Comparison of ENCODE assay signal across 2 cellular contexts in the genomic region with DNA sequence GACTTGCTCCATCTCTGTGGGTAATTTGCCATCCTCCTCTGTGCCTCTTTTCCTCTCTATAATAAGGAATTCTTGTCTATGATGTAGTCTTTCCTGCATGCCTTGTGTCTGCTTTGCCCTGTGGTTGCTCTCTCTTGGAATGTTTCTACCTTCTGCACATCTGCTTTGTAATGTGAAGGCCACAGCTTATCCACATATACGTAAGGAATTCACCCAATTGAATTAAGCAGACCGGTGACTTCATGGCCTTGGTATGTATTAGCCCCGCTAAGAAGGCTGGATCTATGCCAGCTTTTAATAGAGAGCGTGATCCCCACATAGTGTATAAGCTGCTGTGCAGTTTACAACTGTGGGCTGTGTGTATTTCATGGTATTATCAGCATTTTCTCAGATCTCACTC.
TF ChIP-seq lines count a peak whose summit lies in the region.

No MANE protein-coding gene starts in this region.

TF ChIP-seq in HCT116, 20 proteins besides CTCF, POLR2A, EP300 and RAD21 (continued from another document):
- TF ChIP-seq EGR1 (IDR thresholded peaks at IDR 0.05; ENCODE audit: low read depth): no peak
- TF ChIP-seq SRF (IDR thresholded peaks at IDR 0.05; ENCODE audit: low read depth): no peak
- TF ChIP-seq ZNF274 (IDR thresholded peaks at IDR 0.05; ENCODE audit: low read depth, low read length): no peak
- no peak for TF ChIP-seq CEBPB (IDR thresholded peaks at IDR 0.05; ENCODE audit: low read depth)
- no peak for TF ChIP-seq TCF7L2 (IDR thresholded peaks at IDR 0.05; ENCODE audit: borderline replicate concordance, extremely low read depth, insufficient read depth, insufficient read length)
- TF ChIP-seq POLR2AphosphoS5 (IDR thresholded peaks at IDR 0.05; ENCODE audit: low read depth, low read length): no peak
- TF ChIP-seq, protein P1, sequence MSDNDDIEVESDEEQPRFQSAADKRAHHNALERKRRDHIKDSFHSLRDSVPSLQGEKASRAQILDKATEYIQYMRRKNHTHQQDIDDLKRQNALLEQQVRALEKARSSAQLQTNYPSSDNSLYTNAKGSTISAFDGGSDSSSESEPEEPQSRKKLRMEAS (IDR thresholded peaks at IDR 0.05): no peak
- TF ChIP-seq, protein P2, sequence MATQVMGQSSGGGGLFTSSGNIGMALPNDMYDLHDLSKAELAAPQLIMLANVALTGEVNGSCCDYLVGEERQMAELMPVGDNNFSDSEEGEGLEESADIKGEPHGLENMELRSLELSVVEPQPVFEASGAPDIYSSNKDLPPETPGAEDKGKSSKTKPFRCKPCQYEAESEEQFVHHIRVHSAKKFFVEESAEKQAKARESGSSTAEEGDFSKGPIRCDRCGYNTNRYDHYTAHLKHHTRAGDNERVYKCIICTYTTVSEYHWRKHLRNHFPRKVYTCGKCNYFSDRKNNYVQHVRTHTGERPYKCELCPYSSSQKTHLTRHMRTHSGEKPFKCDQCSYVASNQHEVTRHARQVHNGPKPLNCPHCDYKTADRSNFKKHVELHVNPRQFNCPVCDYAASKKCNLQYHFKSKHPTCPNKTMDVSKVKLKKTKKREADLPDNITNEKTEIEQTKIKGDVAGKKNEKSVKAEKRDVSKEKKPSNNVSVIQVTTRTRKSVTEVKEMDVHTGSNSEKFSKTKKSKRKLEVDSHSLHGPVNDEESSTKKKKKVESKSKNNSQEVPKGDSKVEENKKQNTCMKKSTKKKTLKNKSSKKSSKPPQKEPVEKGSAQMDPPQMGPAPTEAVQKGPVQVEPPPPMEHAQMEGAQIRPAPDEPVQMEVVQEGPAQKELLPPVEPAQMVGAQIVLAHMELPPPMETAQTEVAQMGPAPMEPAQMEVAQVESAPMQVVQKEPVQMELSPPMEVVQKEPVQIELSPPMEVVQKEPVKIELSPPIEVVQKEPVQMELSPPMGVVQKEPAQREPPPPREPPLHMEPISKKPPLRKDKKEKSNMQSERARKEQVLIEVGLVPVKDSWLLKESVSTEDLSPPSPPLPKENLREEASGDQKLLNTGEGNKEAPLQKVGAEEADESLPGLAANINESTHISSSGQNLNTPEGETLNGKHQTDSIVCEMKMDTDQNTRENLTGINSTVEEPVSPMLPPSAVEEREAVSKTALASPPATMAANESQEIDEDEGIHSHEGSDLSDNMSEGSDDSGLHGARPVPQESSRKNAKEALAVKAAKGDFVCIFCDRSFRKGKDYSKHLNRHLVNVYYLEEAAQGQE (IDR thresholded peaks at IDR 0.05; ENCODE audit: low read depth): no peak
- no peak for TF ChIP-seq ELF1 (IDR thresholded peaks at IDR 0.05; ENCODE audit: borderline replicate concordance, low read depth)
- no peak for TF ChIP-seq EZH2phosphoT487 (IDR thresholded peaks at IDR 0.05; ENCODE audit: borderline replicate concordance)
- no peak for TF ChIP-seq ZFX (IDR thresholded peaks at IDR 0.05)
- TF ChIP-seq YY1 (IDR thresholded peaks at IDR 0.05; ENCODE audit: extremely low read depth, insufficient replicate concordance, low read depth, low read length): no peak
- TF ChIP-seq, protein P3, sequence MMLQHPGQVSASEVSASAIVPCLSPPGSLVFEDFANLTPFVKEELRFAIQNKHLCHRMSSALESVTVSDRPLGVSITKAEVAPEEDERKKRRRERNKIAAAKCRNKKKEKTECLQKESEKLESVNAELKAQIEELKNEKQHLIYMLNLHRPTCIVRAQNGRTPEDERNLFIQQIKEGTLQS (IDR thresholded peaks at IDR 0.05): no peak
TF ChIP-seq in HCT116: peak in this region for 0.

TF ChIP-seq in SK-N-SH treated with all-trans-retinoic acid at 6 μM for 48 hours, 23 proteins besides CTCF, POLR2A, EP300 and RAD21 (continued from another document):
- TF ChIP-seq, protein P4, sequence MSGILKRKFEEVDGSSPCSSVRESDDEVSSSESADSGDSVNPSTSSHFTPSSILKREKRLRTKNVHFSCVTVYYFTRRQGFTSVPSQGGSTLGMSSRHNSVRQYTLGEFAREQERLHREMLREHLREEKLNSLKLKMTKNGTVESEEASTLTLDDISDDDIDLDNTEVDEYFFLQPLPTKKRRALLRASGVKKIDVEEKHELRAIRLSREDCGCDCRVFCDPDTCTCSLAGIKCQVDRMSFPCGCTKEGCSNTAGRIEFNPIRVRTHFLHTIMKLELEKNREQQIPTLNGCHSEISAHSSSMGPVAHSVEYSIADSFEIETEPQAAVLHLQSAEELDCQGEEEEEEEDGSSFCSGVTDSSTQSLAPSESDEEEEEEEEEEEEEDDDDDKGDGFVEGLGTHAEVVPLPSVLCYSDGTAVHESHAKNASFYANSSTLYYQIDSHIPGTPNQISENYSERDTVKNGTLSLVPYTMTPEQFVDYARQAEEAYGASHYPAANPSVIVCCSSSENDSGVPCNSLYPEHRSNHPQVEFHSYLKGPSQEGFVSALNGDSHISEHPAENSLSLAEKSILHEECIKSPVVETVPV (CRISPR knock-in tag; IDR thresholded peaks at IDR 0.05): peak; percentile 10; the same call in 1 of the 2 replicates
- TF ChIP-seq ZNF70 (CRISPR knock-in tag; IDR thresholded peaks at IDR 0.05) (no peak), PPARA (CRISPR knock-in tag; IDR thresholded peaks at IDR 0.05; ENCODE audit: borderline replicate concordance) (no peak), TCF4 (CRISPR knock-in tag; IDR thresholded peaks at IDR 0.05; ENCODE audit: borderline replicate concordance) (peak; percentile 63; the same call in 1 of the 2 replicates), ZC3H10 (CRISPR knock-in tag; IDR thresholded peaks at IDR 0.05) (no peak), OSR1 (CRISPR knock-in tag; IDR thresholded peaks at IDR 0.05) (no peak), TOX (CRISPR knock-in tag; IDR thresholded peaks at IDR 0.05; ENCODE audit: borderline replicate concordance) (no peak), CSDC2 (CRISPR knock-in tag; IDR thresholded peaks at IDR 0.05) (0 out of 2 replicates have a peak, but pooled peaks have one; percentile 45), ZNF8 (CRISPR knock-in tag; IDR thresholded peaks at IDR 0.05) (no peak), ESRRG (CRISPR knock-in tag; IDR thresholded peaks at IDR 0.05) (0 out of 2 replicates have a peak, but pooled peaks have one; percentile 1), SNAI2 (CRISPR knock-in tag; IDR thresholded peaks at IDR 0.05) (peak; percentile 97), ZFP3 (CRISPR knock-in tag; IDR thresholded peaks at IDR 0.05) (0 out of 2 replicates have a peak, but pooled peaks have one; percentile 71), RARB (CRISPR knock-in tag; IDR thresholded peaks at IDR 0.05) (no peak), ISL1 (CRISPR knock-in tag; IDR thresholded peaks at IDR 0.05) (peak; percentile 97)
- TF ChIP-seq, protein P5, sequence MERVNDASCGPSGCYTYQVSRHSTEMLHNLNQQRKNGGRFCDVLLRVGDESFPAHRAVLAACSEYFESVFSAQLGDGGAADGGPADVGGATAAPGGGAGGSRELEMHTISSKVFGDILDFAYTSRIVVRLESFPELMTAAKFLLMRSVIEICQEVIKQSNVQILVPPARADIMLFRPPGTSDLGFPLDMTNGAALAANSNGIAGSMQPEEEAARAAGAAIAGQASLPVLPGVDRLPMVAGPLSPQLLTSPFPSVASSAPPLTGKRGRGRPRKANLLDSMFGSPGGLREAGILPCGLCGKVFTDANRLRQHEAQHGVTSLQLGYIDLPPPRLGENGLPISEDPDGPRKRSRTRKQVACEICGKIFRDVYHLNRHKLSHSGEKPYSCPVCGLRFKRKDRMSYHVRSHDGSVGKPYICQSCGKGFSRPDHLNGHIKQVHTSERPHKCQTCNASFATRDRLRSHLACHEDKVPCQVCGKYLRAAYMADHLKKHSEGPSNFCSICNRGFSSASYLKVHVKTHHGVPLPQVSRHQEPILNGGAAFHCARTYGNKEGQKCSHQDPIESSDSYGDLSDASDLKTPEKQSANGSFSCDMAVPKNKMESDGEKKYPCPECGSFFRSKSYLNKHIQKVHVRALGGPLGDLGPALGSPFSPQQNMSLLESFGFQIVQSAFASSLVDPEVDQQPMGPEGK (CRISPR knock-in tag; IDR thresholded peaks at IDR 0.05; ENCODE audit: borderline replicate concordance): peak; percentile 89; the same call in 1 of the 2 replicates
- TF ChIP-seq, protein P6, sequence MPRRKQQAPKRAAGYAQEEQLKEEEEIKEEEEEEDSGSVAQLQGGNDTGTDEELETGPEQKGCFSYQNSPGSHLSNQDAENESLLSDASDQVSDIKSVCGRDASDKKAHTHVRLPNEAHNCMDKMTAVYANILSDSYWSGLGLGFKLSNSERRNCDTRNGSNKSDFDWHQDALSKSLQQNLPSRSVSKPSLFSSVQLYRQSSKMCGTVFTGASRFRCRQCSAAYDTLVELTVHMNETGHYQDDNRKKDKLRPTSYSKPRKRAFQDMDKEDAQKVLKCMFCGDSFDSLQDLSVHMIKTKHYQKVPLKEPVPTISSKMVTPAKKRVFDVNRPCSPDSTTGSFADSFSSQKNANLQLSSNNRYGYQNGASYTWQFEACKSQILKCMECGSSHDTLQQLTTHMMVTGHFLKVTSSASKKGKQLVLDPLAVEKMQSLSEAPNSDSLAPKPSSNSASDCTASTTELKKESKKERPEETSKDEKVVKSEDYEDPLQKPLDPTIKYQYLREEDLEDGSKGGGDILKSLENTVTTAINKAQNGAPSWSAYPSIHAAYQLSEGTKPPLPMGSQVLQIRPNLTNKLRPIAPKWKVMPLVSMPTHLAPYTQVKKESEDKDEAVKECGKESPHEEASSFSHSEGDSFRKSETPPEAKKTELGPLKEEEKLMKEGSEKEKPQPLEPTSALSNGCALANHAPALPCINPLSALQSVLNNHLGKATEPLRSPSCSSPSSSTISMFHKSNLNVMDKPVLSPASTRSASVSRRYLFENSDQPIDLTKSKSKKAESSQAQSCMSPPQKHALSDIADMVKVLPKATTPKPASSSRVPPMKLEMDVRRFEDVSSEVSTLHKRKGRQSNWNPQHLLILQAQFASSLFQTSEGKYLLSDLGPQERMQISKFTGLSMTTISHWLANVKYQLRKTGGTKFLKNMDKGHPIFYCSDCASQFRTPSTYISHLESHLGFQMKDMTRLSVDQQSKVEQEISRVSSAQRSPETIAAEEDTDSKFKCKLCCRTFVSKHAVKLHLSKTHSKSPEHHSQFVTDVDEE (CRISPR knock-in tag; IDR thresholded peaks at IDR 0.05): peak; percentile 39; the same call in 1 of the 2 replicates
- TF ChIP-seq, protein P7, sequence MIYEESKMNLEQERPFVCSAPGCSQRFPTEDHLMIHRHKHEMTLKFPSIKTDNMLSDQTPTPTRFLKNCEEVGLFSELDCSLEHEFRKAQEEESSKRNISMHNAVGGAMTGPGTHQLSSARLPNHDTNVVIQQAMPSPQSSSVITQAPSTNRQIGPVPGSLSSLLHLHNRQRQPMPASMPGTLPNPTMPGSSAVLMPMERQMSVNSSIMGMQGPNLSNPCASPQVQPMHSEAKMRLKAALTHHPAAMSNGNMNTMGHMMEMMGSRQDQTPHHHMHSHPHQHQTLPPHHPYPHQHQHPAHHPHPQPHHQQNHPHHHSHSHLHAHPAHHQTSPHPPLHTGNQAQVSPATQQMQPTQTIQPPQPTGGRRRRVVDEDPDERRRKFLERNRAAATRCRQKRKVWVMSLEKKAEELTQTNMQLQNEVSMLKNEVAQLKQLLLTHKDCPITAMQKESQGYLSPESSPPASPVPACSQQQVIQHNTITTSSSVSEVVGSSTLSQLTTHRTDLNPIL (CRISPR knock-in tag; IDR thresholded peaks at IDR 0.05; ENCODE audit: low read depth): peak; percentile 100
